Comparison of ENCODE assay signal across 1 cellular context in the genomic region with DNA sequence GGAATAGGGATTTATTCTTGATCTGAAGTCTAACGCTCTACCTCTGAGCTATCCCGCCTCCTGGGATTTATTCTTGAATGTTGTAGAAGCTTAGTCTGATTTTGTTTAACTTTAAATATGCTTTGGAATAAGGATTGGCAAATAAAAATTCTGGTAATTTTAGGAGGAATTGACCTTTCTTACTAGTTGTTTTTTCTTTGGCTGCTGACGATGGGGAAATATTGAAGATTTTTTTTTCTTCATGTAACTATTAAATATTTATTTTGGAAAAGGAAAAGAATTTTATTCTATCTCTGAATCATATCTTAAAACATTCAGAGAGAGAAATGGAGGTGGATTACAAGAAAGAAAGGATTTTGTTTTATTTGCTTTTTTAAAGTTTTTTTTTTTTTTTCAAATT.
TF ChIP-seq lines count a peak whose summit lies in the region.

No MANE protein-coding gene starts in this region.

TF ChIP-seq in GM23338, 12 proteins besides CTCF, POLR2A, EP300 and RAD21:
- TF ChIP-seq, protein P1, sequence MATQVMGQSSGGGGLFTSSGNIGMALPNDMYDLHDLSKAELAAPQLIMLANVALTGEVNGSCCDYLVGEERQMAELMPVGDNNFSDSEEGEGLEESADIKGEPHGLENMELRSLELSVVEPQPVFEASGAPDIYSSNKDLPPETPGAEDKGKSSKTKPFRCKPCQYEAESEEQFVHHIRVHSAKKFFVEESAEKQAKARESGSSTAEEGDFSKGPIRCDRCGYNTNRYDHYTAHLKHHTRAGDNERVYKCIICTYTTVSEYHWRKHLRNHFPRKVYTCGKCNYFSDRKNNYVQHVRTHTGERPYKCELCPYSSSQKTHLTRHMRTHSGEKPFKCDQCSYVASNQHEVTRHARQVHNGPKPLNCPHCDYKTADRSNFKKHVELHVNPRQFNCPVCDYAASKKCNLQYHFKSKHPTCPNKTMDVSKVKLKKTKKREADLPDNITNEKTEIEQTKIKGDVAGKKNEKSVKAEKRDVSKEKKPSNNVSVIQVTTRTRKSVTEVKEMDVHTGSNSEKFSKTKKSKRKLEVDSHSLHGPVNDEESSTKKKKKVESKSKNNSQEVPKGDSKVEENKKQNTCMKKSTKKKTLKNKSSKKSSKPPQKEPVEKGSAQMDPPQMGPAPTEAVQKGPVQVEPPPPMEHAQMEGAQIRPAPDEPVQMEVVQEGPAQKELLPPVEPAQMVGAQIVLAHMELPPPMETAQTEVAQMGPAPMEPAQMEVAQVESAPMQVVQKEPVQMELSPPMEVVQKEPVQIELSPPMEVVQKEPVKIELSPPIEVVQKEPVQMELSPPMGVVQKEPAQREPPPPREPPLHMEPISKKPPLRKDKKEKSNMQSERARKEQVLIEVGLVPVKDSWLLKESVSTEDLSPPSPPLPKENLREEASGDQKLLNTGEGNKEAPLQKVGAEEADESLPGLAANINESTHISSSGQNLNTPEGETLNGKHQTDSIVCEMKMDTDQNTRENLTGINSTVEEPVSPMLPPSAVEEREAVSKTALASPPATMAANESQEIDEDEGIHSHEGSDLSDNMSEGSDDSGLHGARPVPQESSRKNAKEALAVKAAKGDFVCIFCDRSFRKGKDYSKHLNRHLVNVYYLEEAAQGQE (IDR thresholded peaks at IDR 0.05; ENCODE audit: unreplicated experiment): no peak
